ENCODE assay signal across 19 cellular contexts in genomic region chr22:21010426-21011113, GRCh38. TPM values are rescaled to one million over a fixed set of nuclear protein-coding genes. Genes with fewer than 3 reads are reported as not detected.
DNase-seq lines count a peak whose midpoint lies in the region; ATAC-seq, FAIRE-seq and TF ChIP-seq lines count a peak whose summit lies in the region.
"Had no signal": no experiment of that assay in that cellular context is flagged by ENCODE, and none has a peak within 500 bp of the region (broad histone marks: within the 10 kb centered on the region; RNA-seq: fewer than 3 reads in every experiment).

No MANE protein-coding gene starts in this region.

- H3K27ac Mint-ChIP-seq in H9 (peak overlapping the region in 2 of 3 experiments; percentile 86 to 94; a peak in 2 of 7 replicates), neural crest cell (ENCODE audit: unreplicated experiment) (no peak overlapping the region)
- H3K27ac Mint-ChIP-seq in stimulated activated memory B cell treated with anti-CD40 and anti-IgM and Interleukin-4, amounts not matched to agents 10 μg/mL and 1 μg/mL and 100 μg/mL, for 72 hours, result no peak overlapping the region
- H3K27ac Mint-ChIP-seq: CD8-positive, alpha-beta T cell had no signal

- H3K79me2 ChIP-seq in H9 (ENCODE audit: insufficient read depth, low read length) (no peaks in the 10 kb centered on the region), K562 (ENCODE audit: control insufficient read depth, insufficient read depth, low read length) (peaks cover 13% of the 10 kb centered on the region; the same call in 2 of the 3 replicates)

- H4K20me1 ChIP-seq in H9 (ENCODE audit: control insufficient read depth, insufficient read depth, insufficient read length) (no peaks in the 10 kb centered on the region), K562 (replicated peaks; ENCODE audit: control insufficient read depth, insufficient read depth, low read length) (peaks cover 12% of the 10 kb centered on the region)

- in situ Hi-C loops in K562 (cut with MboI), result no loop called here

- ATAC-seq in K562, result no peak
- no peak for ATAC-seq in stimulated activated memory B cell treated with anti-CD40 and anti-IgM and Interleukin-4, amounts not matched to agents 10 μg/mL and 1 μg/mL and 100 μg/mL, for 72 hours
- ATAC-seq: CD8-positive, alpha-beta T cell had no signal

- H3K4me3 ChIP-seq in K562, result no peak overlapping the region
- no peak overlapping the region for H3K4me3 ChIP-seq in iPS DF 6.9 (ENCODE audit: low read length)
- no peak overlapping the region for H3K4me3 ChIP-seq in kidney (ENCODE audit: low read length in 2 of 2)

- no peak overlapping the region for H2BK120ac ChIP-seq in H9 (ENCODE audit: low read depth, low read length, poor library complexity, severe bottlenecking)

- H3K9me3 ChIP-seq in H9 (ENCODE audit: control insufficient read depth, low read depth, low read length) (no peaks in the 10 kb centered on the region), K562 (replicated peaks; ENCODE audit: control insufficient read depth, insufficient read depth, low read depth, low read length) (no peaks in the 10 kb centered on the region), iPS DF 6.9 (ENCODE audit: control insufficient read depth, insufficient read depth, low read length) (no peaks in the 10 kb centered on the region), kidney (ENCODE audit: control insufficient read depth in 1 of 2, low read length in 2 of 2) (no peaks in the 10 kb centered on the region)
- H3K9me3 ChIP-seq: Caco-2 had no signal

- no peak overlapping the region for H4K5ac ChIP-seq in H9 (ENCODE audit: insufficient read length, low read depth, low read length)

- H4K91ac ChIP-seq in H9 (ENCODE audit: insufficient read length, low read depth, low read length), result no peak overlapping the region

- H3K36me3 ChIP-seq in K562 (ENCODE audit: control insufficient read depth, insufficient read depth, low read length) (peaks cover 10% of the 10 kb centered on the region; the same call in 1 of the 3 replicates), iPS DF 6.9 (ENCODE audit: control insufficient read depth, insufficient read depth, low read length) (no peaks in the 10 kb centered on the region), kidney (ENCODE audit: control insufficient read depth in 1 of 2, insufficient read depth in 2 of 2, low read length in 2 of 2) (no peaks in the 10 kb centered on the region)

- peaks cover 33 to 53% of the 10 kb centered on the region in 2 experiments for H3K4me1 Mint-ChIP-seq in H9
- peaks cover 25% of the 10 kb centered on the region for H3K4me1 Mint-ChIP-seq in neural crest cell
- peaks cover 23% of the 10 kb centered on the region for H3K4me1 Mint-ChIP-seq in stimulated activated memory B cell treated with anti-CD40 and anti-IgM and Interleukin-4, amounts not matched to agents 10 μg/mL and 1 μg/mL and 100 μg/mL, for 72 hours

- no peak overlapping the region for H3K4ac ChIP-seq in H9 (ENCODE audit: low read depth, low read length)

- FAIRE-seq in K562 (lab: Jason Lieb, UNC), result no peak
- FAIRE-seq in kidney (lab: Jason Lieb, UNC), result no peak
- FAIRE-seq: GM12892 had no signal

- TF ChIP-seq RAD21 in K562 (CRISPR knock-in tag; conservative IDR thresholded peaks at IDR 0.05 in 1 of 2, IDR thresholded peaks at IDR 0.05 in 1 of 2), result no peak

- H3K27ac ChIP-seq in H9 (ENCODE audit: insufficient read length, low read depth, low read length) (no peak overlapping the region), K562 (ENCODE audit: extremely low read depth, low read depth, low read length) (no peak overlapping the region), iPS DF 6.9 (ENCODE audit: low read length) (no peak overlapping the region), kidney (ENCODE audit: low read depth in 2 of 2, low read length in 2 of 2) (no peak overlapping the region)

- no peak overlapping the region for H2BK15ac ChIP-seq in H9 (ENCODE audit: low read depth, low read length)

- H3K18ac ChIP-seq in H9 (ENCODE audit: insufficient read length, low read depth, low read length), result no peak overlapping the region

- H3K79me1 ChIP-seq in H9 (ENCODE audit: insufficient read depth, low read depth, low read length, poor library complexity, severe bottlenecking), result no peaks in the 10 kb centered on the region

- no peak overlapping the region for H3T11ph ChIP-seq in H9 (ENCODE audit: low read length)

- no peak overlapping the region for H2AFZ ChIP-seq in H9 (ENCODE audit: low read length)
- H2AFZ ChIP-seq in K562 (ENCODE audit: low read depth, low read length), result no peak overlapping the region

- H3K56ac ChIP-seq in H9 (ENCODE audit: insufficient read length, low read depth, low read length), result no peak overlapping the region

- peaks cover 7% of the 10 kb centered on the region for H3K23me2 ChIP-seq in H9 (ENCODE audit: insufficient read length, low read depth, low read length, poor library complexity, severe bottlenecking)

- no peak for TF ChIP-seq EP300 in K562 (IDR thresholded peaks at IDR 0.05; ENCODE audit: low read length)

- peak overlapping the region; percentile 24 for H3K4me2 ChIP-seq in H9 (ENCODE audit: insufficient read depth, insufficient read length, low read length)
- H3K4me2 ChIP-seq in K562 (ENCODE audit: insufficient read depth, low read length), result no peak overlapping the region

- H3K27me3 ChIP-seq in H9 (ENCODE audit: insufficient read depth, low read length), result no peaks in the 10 kb centered on the region
- no peaks in the 10 kb centered on the region for H3K27me3 ChIP-seq in K562 (ENCODE audit: control insufficient read depth in 2 of 2, insufficient read depth in 2 of 2, low read length in 2 of 2)
- H3K27me3 ChIP-seq in iPS DF 6.9 (ENCODE audit: control insufficient read depth, insufficient read depth, low read length), result no peaks in the 10 kb centered on the region

- peaks cover 0 to 10% (median 0%) of the 10 kb centered on the region in 3 experiments; a peak in 2 of 7 replicates for H3K36me3 Mint-ChIP-seq in H9 (ENCODE audit: insufficient read depth in 1 of 3, low read depth in 3 of 3)
- no peaks in the 10 kb centered on the region for H3K36me3 Mint-ChIP-seq in neural crest cell (ENCODE audit: low read depth)
- H3K36me3 Mint-ChIP-seq in stimulated activated memory B cell treated with anti-CD40 and anti-IgM and Interleukin-4, amounts not matched to agents 10 μg/mL and 1 μg/mL and 100 μg/mL, for 72 hours, result no peaks in the 10 kb centered on the region
- H3K36me3 Mint-ChIP-seq: CD14-positive monocyte; CD8-positive, alpha-beta T cell had no signal

- DNase-seq in H9, result peak; percentile 58
- no peak for DNase-seq in K562 (ENCODE audit: extremely low read depth in 1 of 4, low spot score in 3 of 4)
- peak; percentile 33 for DNase-seq in iPS DF 6.9 (ENCODE audit: low read depth, low spot score)
- no peak for DNase-seq in neural crest cell (ENCODE audit: low read depth, low spot score)
- DNase-seq in H4 (ENCODE audit: low spot score), result no peak
- no peak for DNase-seq in kidney
- DNase-seq in activated CD4-positive, alpha-beta T cell treated with anti-CD3 and anti-CD28 coated beads for 1 hour, result no peak
- DNase-seq: Caco-2; CD8-positive, alpha-beta T cell; DND-41; GDM1; HCEC 1CT; IMR-90; KG1 had no signal

- POLR2A ChIA-PET in K562 (lab: Yijun Ruan, JAX), result interaction anchor here (0.7 to 13.9 kb wide), 6 partner anchors 10 to 255 kb away, joined by 3 to 333 read pairs (median 4); partner anchors contain the start of gene THAP7

- no peak overlapping the region for H2BK5ac ChIP-seq in H9 (ENCODE audit: insufficient read length, low read length)

- BruUV-seq in K562 (replicated peaks; lab: Mats Ljungman, UMichigan), result no TSS peak

- H3K4me1 ChIP-seq in H9 (ENCODE audit: insufficient read depth, low read length) (peaks cover 3% of the 10 kb centered on the region; the same call in 1 of the 2 replicates), K562 (replicated peaks in 1 of 2; ENCODE audit: control insufficient read depth in 2 of 2, insufficient read depth in 2 of 2, low read length in 2 of 2) (peaks cover 20 to 34% of the 10 kb centered on the region in 2 experiments), iPS DF 6.9 (ENCODE audit: control insufficient read depth, insufficient read depth, low read length) (peaks cover 4% of the 10 kb centered on the region; the same call in 1 of the 2 replicates), kidney (ENCODE audit: control insufficient read depth in 1 of 2, insufficient read depth in 1 of 2, low read depth in 1 of 2, low read length in 2 of 2) (peaks cover 5 to 9% of the 10 kb centered on the region in 2 donors)

- intact Hi-C loops in K562 (cut with micrococcal nuclease) (loop anchor here (5.0 kb wide), 1 partner anchor 37 kb away; the partner anchor contains the start of gene LRRC74B), kidney (cut with DNase I) (no loop called here)

- H3K9ac ChIP-seq in H9 (ENCODE audit: extremely low read depth, insufficient read length, low read length) (no peak overlapping the region), K562 (ENCODE audit: insufficient read depth in 1 of 2, low read depth in 2 of 2, low read length in 2 of 2) (peak overlapping the region in 1 of 2 experiments; percentile 2; a peak in 2 of 4 replicates), kidney (ENCODE audit: low read length in 2 of 2) (no peak overlapping the region)

- H2AK5ac ChIP-seq in H9 (ENCODE audit: insufficient read length, low read length), result no peak overlapping the region

- no peak overlapping the region for H4K8ac ChIP-seq in H9 (replicated peaks; ENCODE audit: insufficient read length, low read depth, low read length)

- H3K14ac ChIP-seq in H9 (ENCODE audit: insufficient read depth, low read length), result no peak overlapping the region

- no peak for TF ChIP-seq POLR2A in K562 (conservative IDR thresholded peaks at IDR 0.05)

- TF ChIP-seq CTCF in H9 (conservative IDR thresholded peaks at IDR 0.05) (no peak), K562 (IDR thresholded peaks at IDR 0.05 in 2 of 3, conservative IDR thresholded peaks at IDR 0.05 in 1 of 3; ENCODE audit: insufficient read depth in 2 of 3, low read depth in 1 of 3, low read length in 3 of 3) (no peak), neural crest cell (conservative IDR thresholded peaks at IDR 0.05) (no peak), kidney (IDR thresholded peaks at IDR 0.05; ENCODE audit: borderline replicate concordance, extremely low read depth, insufficient read depth) (no peak)

- CTCF ChIA-PET in K562 (lab: Yijun Ruan, JAX; ENCODE audit: low intra/inter-chr PET ratio), result no interaction called here

- peaks cover 26% of the 10 kb centered on the region for H3K27me3 Mint-ChIP-seq in H9 (ENCODE audit: low read depth)
- no peaks in the 10 kb centered on the region for H3K27me3 Mint-ChIP-seq in neural crest cell (ENCODE audit: low read depth)
- no peaks in the 10 kb centered on the region for H3K27me3 Mint-ChIP-seq in stimulated activated memory B cell treated with anti-CD40 and anti-IgM and Interleukin-4, amounts not matched to agents 10 μg/mL and 1 μg/mL and 100 μg/mL, for 72 hours

- peaks cover 7% of the 10 kb centered on the region for H3K9me1 ChIP-seq in K562 (ENCODE audit: control insufficient read depth, insufficient read depth, low read length)

- no peaks in the 10 kb centered on the region for H3K9me3 Mint-ChIP-seq in H9
- H3K9me3 Mint-ChIP-seq in neural crest cell, result no peaks in the 10 kb centered on the region
- H3K9me3 Mint-ChIP-seq in stimulated activated memory B cell treated with anti-CD40 and anti-IgM and Interleukin-4, amounts not matched to agents 10 μg/mL and 1 μg/mL and 100 μg/mL, for 72 hours, result no peaks in the 10 kb centered on the region
- H3K9me3 Mint-ChIP-seq: CD14-positive monocyte; CD8-positive, alpha-beta T cell had no signal

- H3K23ac ChIP-seq in H9 (ENCODE audit: insufficient read length, low read depth, low read length), result no peak overlapping the region

- no peak overlapping the region for H2BK12ac ChIP-seq in H9 (ENCODE audit: insufficient read length, low read depth, low read length)

- H3K4me3 Mint-ChIP-seq in H9 (peak overlapping the region; percentile 21 to 61), neural crest cell (peak overlapping the region; percentile 48)
- no peak overlapping the region for H3K4me3 Mint-ChIP-seq in stimulated activated memory B cell treated with anti-CD40 and anti-IgM and Interleukin-4, amounts not matched to agents 10 μg/mL and 1 μg/mL and 100 μg/mL, for 72 hours
- H3K4me3 Mint-ChIP-seq: CD14-positive monocyte; CD8-positive, alpha-beta T cell had no signal

- H2BK20ac ChIP-seq in H9 (ENCODE audit: low read depth, low read length, poor library complexity, severe bottlenecking), result no peak overlapping the region

- no CpG with 5 or more reads among the region's 3 CpGs for WGBS in H9 (ENCODE audit: extremely low coverage, insufficient read length, low lambda C conversion rate)
- 48% methylated on average over 3 of the region's 3 CpGs for WGBS in K562 (ENCODE audit: insufficient coverage, low coverage, missing lambda C conversion rate)
- no CpG with 5 or more reads among the region's 3 CpGs for WGBS in iPS DF 6.9 (ENCODE audit: insufficient coverage, insufficient read length)

RNA-seq across cellular contexts. Expression of gene P2RX6, which starts 4.4 kb away (rescaled TPM):
- total RNA-seq in H9 (2021) (not detected in 2 replicates), K562 (2014; rRNA removed) (1.5 and 1.9 TPM in 2 replicates), K562 (2014; rRNA removed; fragmentation: Illumina TruSeq; extraction: Trizol) (0.77 and 1.0 TPM in 2 replicates), K562 (2015; rRNA removed; fragmentation: Illumina TruSeq; extraction: Trizol) (1.6 and 1.7 TPM in 2 replicates), K562 (2021) (2.3 and 2.7 TPM in 2 replicates), neural crest cell (3.4 and 4.5 TPM in 2 replicates), kidney (1.0 TPM)
- 8.3 and 26.4 TPM in 2 replicates for total RNA-seq in K562 (2011; cell fraction: chromatin; rRNA removed; ENCODE audit: low replicate concordance)
- 15.5 and 19.3 TPM in 2 replicates for total RNA-seq in K562 (2011; cell fraction: nucleolus; rRNA removed)
- 13.6 and 14.4 TPM in 2 replicates for total RNA-seq in K562 (2011; cell fraction: nucleoplasm; rRNA removed)
- polyA plus RNA-seq in K562 (2011; rRNA removed) (1.2 and 1.5 TPM in 2 replicates), K562 (2014; fragmentation: Illumina TruSeq; extraction: Trizol) (1.3 and 1.5 TPM in 2 replicates), K562 (2014; fragmentation: Nextera tagmentation; extraction: Ambion mirVana) (under 1 TPM in 1 of 2 experiments, not detected in 1; 0.01 TPM), K562 (2014; rRNA removed) (3.7 and 3.9 TPM in 2 replicates), kidney (ENCODE audit: insufficient read depth, low read depth, low replicate concordance) (1.6 TPM)
- 1.4 and 2.2 TPM in 2 replicates for polyA plus RNA-seq in K562 (2011; cell fraction: cytosol; rRNA removed)
- 16.2 and 34.8 TPM in 2 replicates for polyA plus RNA-seq in K562 (2011; cell fraction: nucleus; rRNA removed)
- 4.7 and 7.9 TPM in 2 replicates for polyA plus RNA-seq in K562 (2012)
- polyA minus RNA-seq in K562 (2011; rRNA and poly(A)+ RNA removed), result 1.6 and 2.5 TPM in 2 replicates
- polyA minus RNA-seq in K562 (2011; cell fraction: cytosol; rRNA and poly(A)+ RNA removed), result 1.0 TPM in 1 of 2 replicates, not detected in the other
- 5.6 and 7.5 TPM in 2 replicates for polyA minus RNA-seq in K562 (2011; cell fraction: nucleus; rRNA and poly(A)+ RNA removed)
- total RNA-seq in H4 (2014; rRNA removed; shearing (Covaris generic)), result 2.0 and 4.0 TPM in 2 replicates
- polyA plus RNA-seq: CD14-positive monocyte had no signal

RNA-seq across cellular contexts. Expression of gene THAP7, which starts 8.7 kb away (rescaled TPM):
- total RNA-seq in H9 (2021) (23.3 and 24.6 TPM in 2 replicates), K562 (2014; rRNA removed) (245 and 323 TPM in 2 replicates), K562 (2014; rRNA removed; fragmentation: Illumina TruSeq; extraction: Trizol) (32.0 and 35.6 TPM in 2 replicates), K562 (2015; rRNA removed; fragmentation: Illumina TruSeq; extraction: Trizol) (120 and 129 TPM in 2 replicates), K562 (2021) (169 and 183 TPM in 2 replicates), neural crest cell (35.4 and 37.0 TPM in 2 replicates), kidney (25.5 TPM)
- total RNA-seq in K562 (2011; cell fraction: chromatin; rRNA removed; ENCODE audit: low replicate concordance), result 90.2 and 332 TPM in 2 replicates
- 398 and 463 TPM in 2 replicates for total RNA-seq in K562 (2011; cell fraction: nucleolus; rRNA removed)
- total RNA-seq in K562 (2011; cell fraction: nucleoplasm; rRNA removed), result 158 and 211 TPM in 2 replicates
- polyA plus RNA-seq in K562 (2011; rRNA removed) (75.4 and 94.6 TPM in 2 replicates), K562 (2014; fragmentation: Illumina TruSeq; extraction: Trizol) (84.1 and 121 TPM in 2 replicates), K562 (2014; fragmentation: Nextera tagmentation; extraction: Ambion mirVana) (10 to 100 TPM in 1 of 2 experiments, 1 to 10 TPM in 1; 7.9 to 33.1 TPM), K562 (2014; rRNA removed) (263 and 266 TPM in 2 replicates), kidney (ENCODE audit: insufficient read depth, low read depth, low replicate concordance) (44.1 TPM)
- 137 and 308 TPM in 2 replicates for polyA plus RNA-seq in K562 (2011; cell fraction: cytosol; rRNA removed)
- polyA plus RNA-seq in K562 (2011; cell fraction: nucleus; rRNA removed), result 202 and 335 TPM in 2 replicates
- polyA plus RNA-seq in K562 (2012), result 114 and 118 TPM in 2 replicates
- polyA minus RNA-seq in K562 (2011; rRNA and poly(A)+ RNA removed), result 39.0 and 48.5 TPM in 2 replicates
- polyA minus RNA-seq in K562 (2011; cell fraction: cytosol; rRNA and poly(A)+ RNA removed), result 53.5 and 55.4 TPM in 2 replicates
- polyA minus RNA-seq in K562 (2011; cell fraction: nucleus; rRNA and poly(A)+ RNA removed), result 261 and 385 TPM in 2 replicates
- total RNA-seq in H4 (2014; rRNA removed; shearing (Covaris generic)), result 41.8 and 45.8 TPM in 2 replicates

RNA-seq across cellular contexts. Expression of gene SLC7A4, which starts 21.8 kb away (rescaled TPM):
- total RNA-seq in H9 (2021) (0.09 and 0.22 TPM in 2 replicates), K562 (2014; rRNA removed) (not detected in 2 replicates), K562 (2014; rRNA removed; fragmentation: Illumina TruSeq; extraction: Trizol) (not detected in 2 replicates), K562 (2015; rRNA removed; fragmentation: Illumina TruSeq; extraction: Trizol) (not detected in 2 replicates), K562 (2021) (not detected in 2 replicates), neural crest cell (0.26 and 0.43 TPM in 2 replicates), kidney (0.57 TPM)
- not detected in 2 replicates for total RNA-seq in K562 (2011; cell fraction: chromatin; rRNA removed; ENCODE audit: low replicate concordance)
- not detected in 2 replicates for total RNA-seq in K562 (2011; cell fraction: nucleolus; rRNA removed)
- total RNA-seq in K562 (2011; cell fraction: nucleoplasm; rRNA removed), result not detected in 2 replicates
- polyA plus RNA-seq in K562 (2011; rRNA removed) (not detected in 2 replicates), K562 (2014; fragmentation: Illumina TruSeq; extraction: Trizol) (not detected in 2 replicates), K562 (2014; fragmentation: Nextera tagmentation; extraction: Ambion mirVana) (not detected), K562 (2014; rRNA removed) (not detected in 2 replicates), kidney (ENCODE audit: insufficient read depth, low read depth, low replicate concordance) (1.2 TPM)
- polyA plus RNA-seq in K562 (2011; cell fraction: cytosol; rRNA removed), result 0.07 TPM in 1 of 2 replicates, not detected in the other
- not detected in 2 replicates for polyA plus RNA-seq in K562 (2011; cell fraction: nucleus; rRNA removed)
- 0.03 and 0.14 TPM in 2 replicates for polyA plus RNA-seq in K562 (2012)
- polyA minus RNA-seq in K562 (2011; rRNA and poly(A)+ RNA removed), result not detected in 2 replicates
- not detected in 2 replicates for polyA minus RNA-seq in K562 (2011; cell fraction: cytosol; rRNA and poly(A)+ RNA removed)
- polyA minus RNA-seq in K562 (2011; cell fraction: nucleus; rRNA and poly(A)+ RNA removed), result not detected in 2 replicates
- total RNA-seq in H4 (2014; rRNA removed; shearing (Covaris generic)), result not detected in 2 replicates
- total RNA-seq: A673; CD8-positive, alpha-beta T cell; IMR-90 had no signal
- polyA plus RNA-seq: CD14-positive monocyte had no signal

RNA-seq across cellular contexts. Expression of gene LZTR1, which starts 28.5 kb away (rescaled TPM):
- total RNA-seq in H9 (2021) (40.0 and 47.0 TPM in 2 replicates), K562 (2014; rRNA removed) (87.2 and 120 TPM in 2 replicates), K562 (2014; rRNA removed; fragmentation: Illumina TruSeq; extraction: Trizol) (46.4 and 63.0 TPM in 2 replicates), K562 (2015; rRNA removed; fragmentation: Illumina TruSeq; extraction: Trizol) (51.3 and 53.2 TPM in 2 replicates), K562 (2021) (132 and 135 TPM in 2 replicates), neural crest cell (88.7 and 94.5 TPM in 2 replicates), kidney (66.4 TPM)
- total RNA-seq in K562 (2011; cell fraction: chromatin; rRNA removed; ENCODE audit: low replicate concordance), result 338 and 754 TPM in 2 replicates
- total RNA-seq in K562 (2011; cell fraction: nucleolus; rRNA removed), result 395 and 404 TPM in 2 replicates
- total RNA-seq in K562 (2011; cell fraction: nucleoplasm; rRNA removed), result 258 and 287 TPM in 2 replicates
- polyA plus RNA-seq in K562 (2011; rRNA removed) (63.0 and 88.5 TPM in 2 replicates), K562 (2014; fragmentation: Illumina TruSeq; extraction: Trizol) (74.3 and 89.8 TPM in 2 replicates), K562 (2014; fragmentation: Nextera tagmentation; extraction: Ambion mirVana) (1 to 10 TPM; 2.2 to 3.1 TPM), K562 (2014; rRNA removed) (115 and 129 TPM in 2 replicates), kidney (ENCODE audit: insufficient read depth, low read depth, low replicate concordance) (24.3 TPM)
- 50.8 and 68.8 TPM in 2 replicates for polyA plus RNA-seq in K562 (2011; cell fraction: cytosol; rRNA removed)
- polyA plus RNA-seq in K562 (2011; cell fraction: nucleus; rRNA removed), result 703 and 913 TPM in 2 replicates
- 80.6 and 93.5 TPM in 2 replicates for polyA plus RNA-seq in K562 (2012)
- 64.5 and 72.9 TPM in 2 replicates for polyA minus RNA-seq in K562 (2011; rRNA and poly(A)+ RNA removed)
- polyA minus RNA-seq in K562 (2011; cell fraction: cytosol; rRNA and poly(A)+ RNA removed), result 41.9 and 49.7 TPM in 2 replicates
- polyA minus RNA-seq in K562 (2011; cell fraction: nucleus; rRNA and poly(A)+ RNA removed), result 188 and 205 TPM in 2 replicates
- 6.8 and 8.2 TPM in 2 replicates for total RNA-seq in H4 (2014; rRNA removed; shearing (Covaris generic))

RNA-seq across cellular contexts. Expression of gene LRRC74B, which starts 35.2 kb away (rescaled TPM):
- total RNA-seq in H9 (2021), result not detected in 2 replicates
- total RNA-seq in K562 (2011; cell fraction: chromatin; rRNA removed; ENCODE audit: low replicate concordance), result 0.16 and 0.28 TPM in 2 replicates
- total RNA-seq in K562 (2011; cell fraction: nucleolus; rRNA removed), result 0.26 TPM in 1 of 2 replicates, not detected in the other
- total RNA-seq in K562 (2011; cell fraction: nucleoplasm; rRNA removed), result not detected in 2 replicates
- total RNA-seq in K562 (2014; rRNA removed), result not detected in 2 replicates
- total RNA-seq in K562 (2014; rRNA removed; fragmentation: Illumina TruSeq; extraction: Trizol), result not detected in 2 replicates
- total RNA-seq in K562 (2015; rRNA removed; fragmentation: Illumina TruSeq; extraction: Trizol), result not detected in 2 replicates
- total RNA-seq in K562 (2021), result not detected in 2 replicates
- polyA plus RNA-seq in K562 (2011; rRNA removed), result not detected in 2 replicates
- 0.01 TPM in 2 replicates for polyA plus RNA-seq in K562 (2011; cell fraction: cytosol; rRNA removed)
- polyA plus RNA-seq in K562 (2011; cell fraction: nucleus; rRNA removed), result 0.03 and 0.11 TPM in 2 replicates
- polyA plus RNA-seq in K562 (2012), result 0.21 TPM in 1 of 2 replicates, not detected in the other
- not detected in 2 replicates for polyA plus RNA-seq in K562 (2014; fragmentation: Illumina TruSeq; extraction: Trizol)
- polyA plus RNA-seq in K562 (2014; fragmentation: Nextera tagmentation; extraction: Ambion mirVana), result not detected
- 0.04 TPM in 1 of 2 replicates, not detected in the other for polyA plus RNA-seq in K562 (2014; rRNA removed)
- polyA minus RNA-seq in K562 (2011; rRNA and poly(A)+ RNA removed), result not detected in 2 replicates
- not detected in 2 replicates for polyA minus RNA-seq in K562 (2011; cell fraction: cytosol; rRNA and poly(A)+ RNA removed)
- not detected in 2 replicates for polyA minus RNA-seq in K562 (2011; cell fraction: nucleus; rRNA and poly(A)+ RNA removed)
- total RNA-seq in neural crest cell, result not detected in 2 replicates
- not detected in 2 replicates for total RNA-seq in H4 (2014; rRNA removed; shearing (Covaris generic))
- not detected for total RNA-seq in kidney
- polyA plus RNA-seq in kidney (ENCODE audit: insufficient read depth, low read depth, low replicate concordance), result not detected
- total RNA-seq: A673; Caco-2; CD8-positive, alpha-beta T cell; IMR-90 had no signal
- polyA plus RNA-seq: BJ, CD14-positive monocyte, IMR-90 had no signal

Comparison
In these comparisons a context has a peak if more than half of its experiments do, and no peak if none do; other contexts are left out.
1. DNase-seq: peak in H9 (single experiment) and iPS DF 6.9 (single experiment); none in K562 (0 of 4), neural crest cell (single experiment), H4 (single experiment), kidney (single experiment) and activated CD4-positive, alpha-beta T cell treated with anti-CD3 and anti-CD28 coated beads for 1 hour (single experiment).
2. H3K27ac Mint-ChIP-seq: peak in H9 (2 of 3); none in neural crest cell (single experiment) and stimulated activated memory B cell treated with anti-CD40 and anti-IgM and Interleukin-4, amounts not matched to agents 10 μg/mL and 1 μg/mL and 100 μg/mL, for 72 hours (single experiment).